ENCODE assay signal across 1 cellular context in the genomic region with DNA sequence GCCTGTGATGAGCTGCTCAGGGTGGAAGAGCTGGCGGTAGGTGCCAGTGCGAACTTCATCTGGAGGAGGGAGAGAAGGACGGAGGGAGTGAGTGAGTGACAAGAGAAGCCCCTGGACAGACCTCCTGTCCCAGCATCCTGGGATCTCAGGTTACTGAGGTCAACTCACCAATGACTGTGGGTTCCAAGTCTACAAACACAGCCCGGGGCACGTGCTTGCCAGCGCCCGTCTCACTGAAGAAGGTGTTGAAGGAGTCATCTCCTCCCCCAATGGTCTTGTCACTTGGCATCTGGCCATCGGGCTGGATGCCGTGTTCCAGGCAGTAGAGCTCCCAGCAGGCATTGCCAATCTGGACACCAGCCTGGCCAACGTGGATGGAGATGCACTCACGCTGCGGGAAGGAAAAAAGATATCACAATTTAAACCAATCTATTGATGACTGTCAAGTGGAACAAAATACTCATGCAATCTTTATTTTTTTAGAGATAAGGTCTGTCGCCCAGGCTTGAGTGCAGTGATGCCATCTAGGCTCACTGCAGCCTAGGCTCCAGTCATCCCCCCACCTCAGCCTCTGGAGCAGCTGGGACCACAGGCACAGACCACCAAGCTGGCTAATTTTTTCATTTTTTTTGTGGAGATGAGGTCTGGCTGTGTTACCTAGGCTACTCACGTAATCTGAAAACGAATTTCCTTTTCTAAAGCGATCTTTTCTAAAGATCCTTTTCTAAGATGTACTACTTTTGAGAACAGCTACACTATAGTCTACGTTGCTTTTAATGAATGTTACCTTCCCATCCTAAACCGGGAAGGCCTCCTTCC.
TF ChIP-seq lines count a peak whose summit lies in the region.

No MANE protein-coding gene starts in this region.

TF ChIP-seq in SK-N-SH, 30 proteins besides CTCF, POLR2A, EP300 and RAD21 (continued from another document):
- no peak for TF ChIP-seq NRF1 (IDR thresholded peaks at IDR 0.05; ENCODE audit: low read depth, low read length)
- TF ChIP-seq NFIC (IDR thresholded peaks at IDR 0.05; ENCODE audit: borderline replicate concordance) = no peak; the same call in 1 of the 2 replicates
- TF ChIP-seq ELF1 (IDR thresholded peaks at IDR 0.05) = no peak
- no peak for TF ChIP-seq USF2 (IDR thresholded peaks at IDR 0.05; ENCODE audit: borderline replicate concordance, low read depth, low read length)
- TF ChIP-seq, protein P1, sequence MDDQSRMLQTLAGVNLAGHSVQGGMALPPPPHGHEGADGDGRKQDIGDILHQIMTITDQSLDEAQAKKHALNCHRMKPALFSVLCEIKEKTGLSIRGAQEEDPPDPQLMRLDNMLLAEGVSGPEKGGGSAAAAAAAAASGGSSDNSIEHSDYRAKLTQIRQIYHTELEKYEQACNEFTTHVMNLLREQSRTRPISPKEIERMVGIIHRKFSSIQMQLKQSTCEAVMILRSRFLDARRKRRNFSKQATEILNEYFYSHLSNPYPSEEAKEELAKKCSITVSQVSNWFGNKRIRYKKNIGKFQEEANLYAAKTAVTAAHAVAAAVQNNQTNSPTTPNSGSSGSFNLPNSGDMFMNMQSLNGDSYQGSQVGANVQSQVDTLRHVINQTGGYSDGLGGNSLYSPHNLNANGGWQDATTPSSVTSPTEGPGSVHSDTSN (IDR thresholded peaks at IDR 0.05) = no peak
- no peak for TF ChIP-seq RXRA (IDR thresholded peaks at IDR 0.05; ENCODE audit: borderline replicate concordance, low read depth)
- no peak for TF ChIP-seq GATA2 (CRISPR knock-in tag; IDR thresholded peaks at IDR 0.05)
- no peak for TF ChIP-seq JUND (IDR thresholded peaks at IDR 0.05)
- no peak for TF ChIP-seq EZH2phosphoT487 (IDR thresholded peaks at IDR 0.05; ENCODE audit: borderline replicate concordance, low read depth)
- TF ChIP-seq FOXM1 (IDR thresholded peaks at IDR 0.05; ENCODE audit: low read depth) = no peak
- TF ChIP-seq SMC3 (IDR thresholded peaks at IDR 0.05; ENCODE audit: low read depth, low read length) = no peak
